Comparison of ENCODE assay signal across 26 cellular contexts in genomic region chr3:127255516-127255915, GRCh38. TPM values are rescaled to one million over a fixed set of nuclear protein-coding genes. Genes with fewer than 3 reads are reported as not detected.
DNase-seq lines count a peak whose midpoint lies in the region; ATAC-seq, FAIRE-seq and TF ChIP-seq lines count a peak whose summit lies in the region.
"Had no signal": no experiment of that assay in that cellular context is flagged by ENCODE, and none has a peak within 500 bp of the region (broad histone marks: within the 10 kb centered on the region; RNA-seq: fewer than 3 reads in every experiment).

No MANE protein-coding gene starts in this region.

- H3K27me3 Mint-ChIP-seq in WTC11 (ENCODE audit: low read depth) (peaks cover 4% of the 10 kb centered on the region; the same call in 1 of the 2 replicates), osteocyte (ENCODE audit: unreplicated experiment) (peaks cover 7% of the 10 kb centered on the region)

- H3K9me3 ChIP-seq in esophagus muscularis mucosa, result no peaks in the 10 kb centered on the region
- H3K9me3 ChIP-seq in kidney (ENCODE audit: control insufficient read depth in 1 of 2, low read length in 2 of 2), result no peaks in the 10 kb centered on the region
- H3K9me3 ChIP-seq: A549, BE2C had no signal

- no peak overlapping the region for H3K4me3 ChIP-seq in esophagus muscularis mucosa
- no peak overlapping the region for H3K4me3 ChIP-seq in kidney (ENCODE audit: low read length in 2 of 2)
- H3K4me3 ChIP-seq: A549; BLaER1 treated with 17β-estradiol and CSF1 and Interleukin-3, amounts not matched to agents 10 nM and 100 nM; GM12878; GM23338 had no signal

- H3K36me3 Mint-ChIP-seq in WTC11, result peaks cover 23% of the 10 kb centered on the region
- H3K36me3 Mint-ChIP-seq in osteocyte (ENCODE audit: unreplicated experiment), result no peaks in the 10 kb centered on the region
- H3K36me3 Mint-ChIP-seq: CD14-positive monocyte; CD8-positive, alpha-beta memory T cell had no signal

- H3K4me1 ChIP-seq in esophagus muscularis mucosa, result peaks cover 0 to 3% (median 0%) of the 10 kb centered on the region in 4 donors
- H3K4me1 ChIP-seq in kidney (ENCODE audit: control insufficient read depth in 1 of 2, insufficient read depth in 1 of 2, low read depth in 1 of 2, low read length in 2 of 2), result no peaks in the 10 kb centered on the region
- H3K4me1 ChIP-seq: A549 had no signal

- 61% methylated on average over 4 of the region's 4 CpGs for WGBS in esophagus muscularis mucosa

- intact Hi-C loops in cardiac septum (cut with DNase I) (no loop called here), Right ventricle myocardium superior (cut with DNase I) (no loop called here), esophagus muscularis mucosa (cut with DNase I) (no loop called here), kidney (cut with DNase I) (no loop called here)

- H3K36me3 ChIP-seq in esophagus muscularis mucosa (no peaks in the 10 kb centered on the region), kidney (ENCODE audit: control insufficient read depth in 1 of 2, insufficient read depth in 2 of 2, low read length in 2 of 2) (no peaks in the 10 kb centered on the region)
- H3K36me3 ChIP-seq: BE2C; BLaER1 treated with 17β-estradiol and CSF1 and Interleukin-3, amounts not matched to agents 10 nM and 100 nM had no signal

- H3K27ac ChIP-seq in esophagus muscularis mucosa (replicated peaks in 1 of 4) (no peak overlapping the region), kidney (ENCODE audit: low read depth in 2 of 2, low read length in 2 of 2) (no peak overlapping the region)
- H3K27ac ChIP-seq: A549; BLaER1 treated with 17β-estradiol and CSF1 and Interleukin-3, amounts not matched to agents 10 nM and 100 nM had no signal

- H3K9me3 Mint-ChIP-seq in WTC11 (peaks cover 49% of the 10 kb centered on the region), osteocyte (ENCODE audit: unreplicated experiment) (no peaks in the 10 kb centered on the region)
- H3K9me3 Mint-ChIP-seq: CD4-positive, alpha-beta T cell had no signal

- no peak overlapping the region for H3K27ac Mint-ChIP-seq in WTC11
- H3K27ac Mint-ChIP-seq in osteocyte (ENCODE audit: unreplicated experiment), result no peak overlapping the region
- H3K27ac Mint-ChIP-seq: CD14-positive monocyte; CD4-positive, alpha-beta T cell; CD8-positive, alpha-beta memory T cell; GM23338; H9 had no signal

- no peaks in the 10 kb centered on the region for H3K4me1 Mint-ChIP-seq in WTC11
- no peaks in the 10 kb centered on the region for H3K4me1 Mint-ChIP-seq in osteocyte (ENCODE audit: unreplicated experiment)
- H3K4me1 Mint-ChIP-seq: CD14-positive monocyte; CD8-positive, alpha-beta memory T cell; GM23338; H9 had no signal

- TF ChIP-seq POLR2A in esophagus muscularis mucosa (IDR thresholded peaks at IDR 0.05; ENCODE audit: low read depth), result no peak

- H3K4me3 Mint-ChIP-seq in WTC11 (no peak overlapping the region), osteocyte (ENCODE audit: unreplicated experiment) (no peak overlapping the region)
- H3K4me3 Mint-ChIP-seq: CD14-positive monocyte; CD4-positive, alpha-beta T cell; CD8-positive, alpha-beta memory T cell; GM23338; H9 had no signal

- POLR2A ChIA-PET in WTC11 (lab: Charles Lee), result no interaction called here

- no peak for TF ChIP-seq CTCF in WTC11 (IDR thresholded peaks at IDR 0.05)
- no peak for TF ChIP-seq CTCF in esophagus muscularis mucosa (IDR thresholded peaks at IDR 0.05)
- TF ChIP-seq CTCF in osteocyte (IDR thresholded peaks at IDR 0.05), result no peak
- TF ChIP-seq CTCF in kidney (IDR thresholded peaks at IDR 0.05; ENCODE audit: borderline replicate concordance, extremely low read depth, insufficient read depth), result no peak

- no peak for TF ChIP-seq EP300 in esophagus muscularis mucosa (IDR thresholded peaks at IDR 0.05)

- DNase-seq in cardiac septum (ENCODE audit: low spot score), result peak; percentile 33
- no peak for DNase-seq in Right ventricle myocardium superior
- no peak for DNase-seq in WTC11 (ENCODE audit: low spot score)
- DNase-seq in esophagus muscularis mucosa (ENCODE audit: extremely low spot score), result peak; percentile 60
- DNase-seq in osteocyte (ENCODE audit: extremely low spot score, unreplicated experiment), result peak; percentile 57
- DNase-seq in kidney, result no peak
- DNase-seq: 8988T; ACHN; AML-193; BE2C; CD4-positive, alpha-beta T cell; CD8-positive, alpha-beta memory T cell; DMS 273 treated with DMSO at 0.1 percent for 48 hours; DMS79; EL; GDM1; H9 had no signal

- peaks cover 0 to 32% (median 0%) of the 10 kb centered on the region in 4 donors for H3K27me3 ChIP-seq in esophagus muscularis mucosa
- H3K27me3 ChIP-seq: BE2C; BLaER1 treated with 17β-estradiol and CSF1 and Interleukin-3, amounts not matched to agents 10 nM and 100 nM had no signal

- CTCF ChIA-PET in WTC11 (lab: Charles Lee), result interaction anchor here (1.1 to 1.3 kb wide), 3 partner anchors 62 to 218 kb away, joined by 3 read pairs; no protein-coding TSS in a partner anchor

- no peak overlapping the region for H3K9ac ChIP-seq in kidney (ENCODE audit: low read length in 2 of 2)
- H3K9ac ChIP-seq: BLaER1 treated with 17β-estradiol and CSF1 and Interleukin-3, amounts not matched to agents 10 nM and 100 nM had no signal

- no peak for FAIRE-seq in kidney (lab: Jason Lieb, UNC)
- FAIRE-seq: A549, D721Med, GM12878, GM19239 had no signal

- ATAC-seq in Right ventricle myocardium superior (ENCODE audit: poor library complexity), result no peak
- ATAC-seq in WTC11, result no peak
- no peak for ATAC-seq in HG03521 (IDR thresholded peaks at IDR 0.05; ENCODE audit: unreplicated experiment)
- ATAC-seq: GM12878, GM23338 had no signal

TF ChIP-seq in WTC11, 78 proteins besides CTCF, POLR2A, EP300 and RAD21:
- TF ChIP-seq PRDM15 (CRISPR knock-in tag; IDR thresholded peaks at IDR 0.05) (peak; percentile 45), GABPB1 (CRISPR knock-in tag; IDR thresholded peaks at IDR 0.05) (no peak), MAX (CRISPR knock-in tag; IDR thresholded peaks at IDR 0.05) (no peak), ZNF281 (CRISPR knock-in tag; IDR thresholded peaks at IDR 0.05) (no peak)

RNA-seq across cellular contexts. Expression of gene PRR20G, which starts 32.3 kb away (rescaled TPM):
- total RNA-seq in cardiac septum (not detected), Right ventricle myocardium superior (not detected), WTC11 (2021) (0.18 TPM in 1 of 3 replicates, not detected in the others), esophagus muscularis mucosa (not detected), osteocyte (not detected in 2 replicates), kidney (not detected)
- polyA plus RNA-seq in kidney (ENCODE audit: insufficient read depth, low read depth, low replicate concordance), result not detected
- total RNA-seq: CD4-positive, alpha-beta T cell; CD8-positive, alpha-beta memory T cell; GM12878; GM23338; H4 had no signal
- polyA plus RNA-seq: A549; CD14-positive monocyte; CD8-positive, alpha-beta memory T cell; GM12878 had no signal

Comparison
In these comparisons a context has a peak if more than half of its experiments do, and no peak if none do; other contexts are left out.
1. DNase-seq: peak in cardiac septum (single experiment), esophagus muscularis mucosa (single experiment) and osteocyte (single experiment); none in Right ventricle myocardium superior (single experiment), WTC11 (single experiment) and kidney (single experiment).